Comparison of ENCODE assay signal across 7 cellular contexts in genomic region chr16:1330931-1331711, GRCh38. TPM values are rescaled to one million over a fixed set of nuclear protein-coding genes. Genes with fewer than 3 reads are reported as not detected.
A peak's percentile ranks its signal among the peaks of the same experiment; 100 is the strongest.
DNase-seq lines count a peak whose midpoint lies in the region; ATAC-seq and TF ChIP-seq lines count a peak whose summit lies in the region.

No MANE protein-coding gene starts in this region.

- H3K36me3 ChIP-seq in Peyer's patch (no peaks in the 10 kb centered on the region), smooth muscle cell (ENCODE audit: low read depth) (no peaks in the 10 kb centered on the region), WERI-Rb-1 (no peaks in the 10 kb centered on the region)

- H3K9me3 ChIP-seq in Peyer's patch (peaks cover 0 to 6% (median 0%) of the 10 kb centered on the region in 4 donors), iPS-18c (ENCODE audit: control insufficient read depth, insufficient read depth, low read length) (peaks cover 2% of the 10 kb centered on the region), smooth muscle cell (replicated peaks; ENCODE audit: low read depth) (no peaks in the 10 kb centered on the region), WERI-Rb-1 (ENCODE audit: severe bottlenecking) (peaks cover 9% of the 10 kb centered on the region)

- H3K4me3 ChIP-seq in Peyer's patch (peak overlapping the region; percentile 44 to 65 (median 58)), iPS-18c (ENCODE audit: insufficient read depth, low read depth, low read length) (peak overlapping the region; percentile 30), smooth muscle cell (peak overlapping the region; percentile 15), WERI-Rb-1 (ENCODE audit: low read depth, low read length) (no peak overlapping the region)

- WGBS in smooth muscle cell (ENCODE audit: low lambda C conversion rate) = 71% methylated on average over 22 of the region's 22 CpGs

- peak overlapping the region; percentile 67 for H3K4me2 ChIP-seq in smooth muscle cell

- peak in 1 of 6 experiments; percentile 8 for TF ChIP-seq CTCF in Peyer's patch (IDR thresholded peaks at IDR 0.05)
- no peak for TF ChIP-seq CTCF in smooth muscle cell (IDR thresholded peaks at IDR 0.05; ENCODE audit: borderline replicate concordance, insufficient read depth, poor library complexity, severe bottlenecking)
- TF ChIP-seq CTCF in WERI-Rb-1 (IDR thresholded peaks at IDR 0.05; ENCODE audit: low read depth, low read length) = no peak

- peak overlapping the region; percentile 60 for H3K9ac ChIP-seq in smooth muscle cell (ENCODE audit: low read depth)

- no peaks in the 10 kb centered on the region for H3F3A ChIP-seq in smooth muscle cell (ENCODE audit: low read depth)

- H4K20me1 ChIP-seq in smooth muscle cell (ENCODE audit: low read depth) = peaks cover under 1% of the 10 kb centered on the region

- H3K27me3 ChIP-seq in Peyer's patch (peaks cover 0 to 21% of the 10 kb centered on the region in 2 donors), smooth muscle cell (ENCODE audit: low read depth) (peaks cover 57% of the 10 kb centered on the region), WERI-Rb-1 (ENCODE audit: insufficient read depth, low read depth, severe bottlenecking) (peaks cover 51% of the 10 kb centered on the region)

- H2AFZ ChIP-seq in smooth muscle cell (ENCODE audit: low read depth) = no peak overlapping the region

- H3K27ac ChIP-seq in Peyer's patch (peak overlapping the region; percentile 63 to 86 (median 76)), smooth muscle cell (ENCODE audit: low read depth) (no peak overlapping the region), caudate nucleus (ENCODE audit: low read depth, low read length) (no peak overlapping the region), WERI-Rb-1 (no peak overlapping the region)

- no peaks in the 10 kb centered on the region for H3K79me2 ChIP-seq in smooth muscle cell (ENCODE audit: low read depth)

- peaks cover 0 to 50% (median 30%) of the 10 kb centered on the region in 4 donors for H3K4me1 ChIP-seq in Peyer's patch
- peaks cover 12% of the 10 kb centered on the region for H3K4me1 ChIP-seq in smooth muscle cell (ENCODE audit: low read depth)

- peak; percentile 16 for ATAC-seq in GM19395 (IDR thresholded peaks at IDR 0.05; ENCODE audit: unreplicated experiment)

- no peak for TF ChIP-seq POLR2A in Peyer's patch (IDR thresholded peaks at IDR 0.05)

- DNase-seq in Peyer's patch = no peak
- no peak for DNase-seq in smooth muscle cell (lab: John Stamatoyannopoulos, UW; ENCODE audit: unreplicated experiment)
- DNase-seq in caudate nucleus (lab: John Stamatoyannopoulos, UW) = no peak
- no peak for DNase-seq in WERI-Rb-1
- no peak for DNase-seq in NCI-H187 treated with DMSO at 0.1 percent for 48 hours (lab: John Stamatoyannopoulos, UW)

RNA-seq across cellular contexts. Expression of gene BAIAP3, which starts 2.3 kb away (rescaled TPM):
- total RNA-seq in Peyer's patch (100 to 1,000 TPM in 1 of 4 donors, 10 to 100 TPM in 3; 17.9 to 160 (median 29.0) TPM), smooth muscle cell (0.31 TPM in 1 of 2 replicates, not detected in the other)
- 0.34 and 0.51 TPM in 2 replicates for polyA plus RNA-seq in smooth muscle cell

RNA-seq across cellular contexts. Expression of gene TSR3, which starts 20.6 kb away (rescaled TPM):
- total RNA-seq in Peyer's patch (10 to 100 TPM; 48.2 to 62.3 (median 53.6) TPM), smooth muscle cell (54.9 and 55.2 TPM in 2 replicates)
- polyA plus RNA-seq in smooth muscle cell = 142 TPM in 2 replicates

RNA-seq across cellular contexts. Expression of gene GNPTG, which starts 20.6 kb away (rescaled TPM):
- total RNA-seq in Peyer's patch = 10 to 100 TPM; 51.1 to 83.3 (median 65.0) TPM
- total RNA-seq in smooth muscle cell = 28.0 and 34.4 TPM in 2 replicates
- 73.3 and 79.2 TPM in 2 replicates for polyA plus RNA-seq in smooth muscle cell

RNA-seq across cellular contexts. Expression of gene UBE2I, which starts 21.7 kb away (rescaled TPM):
- total RNA-seq in Peyer's patch (100 to 1,000 TPM in 3 of 4 donors, 10 to 100 TPM in 1; 54.1 to 119 (median 107) TPM), smooth muscle cell (51.5 and 95.9 TPM in 2 replicates)
- polyA plus RNA-seq in smooth muscle cell = 169 and 180 TPM in 2 replicates

Comparison
In these comparisons a context has a peak if more than half of its experiments do, and no peak if none do; other contexts are left out.
1. H3K27ac ChIP-seq: peak in Peyer's patch (4 of 4); none in smooth muscle cell (single experiment), caudate nucleus (single experiment) and WERI-Rb-1 (single experiment).
2. RNA of gene BAIAP3, which starts 2.3 kb away (total RNA-seq): 17.9 to 160 TPM in Peyer's patch; 0.31 TPM in smooth muscle cell; every median in the first group is over 10 times any median in the second.